8 cellular contexts compared by ENCODE assay signal in genomic region chr2:121649402-121649651, GRCh38. TPM values are rescaled to one million over a fixed set of nuclear protein-coding genes. Genes with fewer than 3 reads are reported as not detected.
DNase-seq lines count a peak whose midpoint lies in the region; ATAC-seq and TF ChIP-seq lines count a peak whose summit lies in the region.

Gene CLASP1, minus strand, starts transcription at chr2:121649462. Its CDS starts 43,567 bp downstream, at chr2:121605895.

- POLR2A ChIA-PET in activated CD4-positive, alpha-beta T cell treated with anti-CD3 and anti-CD28 coated beads, Interleukin-2, amount 10 ng/mL, durations not matched to agents 7 days and 5 days (lab: Charles Lee) = interaction anchor here (0.6 to 1.3 kb wide), 4 partner anchors 14 to 119 kb away, joined by 3 to 12 read pairs (median 7); partner anchors contain the start of gene RNU4ATAC

- H3K4me1 Mint-ChIP-seq in activated CD4-positive, alpha-beta T cell treated with anti-CD3 and anti-CD28 coated beads, Interleukin-2, amount 10 ng/mL, durations not matched to agents 7 days and 5 days = peaks cover 62% of the 10 kb centered on the region

- H3K27me3 Mint-ChIP-seq in activated CD4-positive, alpha-beta T cell treated with anti-CD3 and anti-CD28 coated beads, Interleukin-2, amount 10 ng/mL, durations not matched to agents 7 days and 5 days = no peaks in the 10 kb centered on the region

- H3K9me3 Mint-ChIP-seq in activated CD4-positive, alpha-beta T cell treated with anti-CD3 and anti-CD28 coated beads, Interleukin-2, amount 10 ng/mL, durations not matched to agents 7 days and 5 days = no peaks in the 10 kb centered on the region

- CTCF ChIA-PET in activated CD4-positive, alpha-beta T cell treated with anti-CD3 and anti-CD28 coated beads, Interleukin-2, amount 10 ng/mL, durations not matched to agents 7 days and 5 days (lab: Charles Lee) = interaction anchor here (0.6 to 1.4 kb wide), 9 partner anchors 9 to 294 kb away, joined by 3 to 4 read pairs (median 3); partner anchors contain the start of gene RNU4ATAC

- peak; percentile 95 for DNase-seq in AG09319 (ENCODE audit: extremely low read depth, low read depth)
- DNase-seq in NCI-H526 treated with DMSO at 0.1 percent for 48 hours (lab: John Stamatoyannopoulos, UW) = peak; percentile 92
- peak; percentile 98 for DNase-seq in activated CD4-positive, alpha-beta T cell treated with anti-CD3 and anti-CD28 coated beads, Interleukin-2, amount 10 ng/mL, durations not matched to agents 7 days and 5 days
- DNase-seq in dedifferentiated amniotic fluid mesenchymal stem cell (ENCODE audit: extremely low spot score) = peak; percentile 96
- DNase-seq in left kidney (ENCODE audit: low read depth, low spot score) = peak; percentile 99
- peak; percentile 89 to 90 for DNase-seq in stimulated activated CD4-positive, alpha-beta T cell treated with anti-CD3 and anti-CD28 coated beads, Interleukin-2, amount 100 ng/mL, for 48 hours

- peaks cover 32% of the 10 kb centered on the region for H3K36me3 Mint-ChIP-seq in activated CD4-positive, alpha-beta T cell treated with anti-CD3 and anti-CD28 coated beads, Interleukin-2, amount 10 ng/mL, durations not matched to agents 7 days and 5 days (ENCODE audit: low read depth)

- H3K27ac Mint-ChIP-seq in activated CD4-positive, alpha-beta T cell treated with anti-CD3 and anti-CD28 coated beads, Interleukin-2, amount 10 ng/mL, durations not matched to agents 7 days and 5 days = peak within 1 kb of the TSS; percentile 100

- peak within 1 kb of the TSS; percentile 95 for H3K4me3 Mint-ChIP-seq in activated CD4-positive, alpha-beta T cell treated with anti-CD3 and anti-CD28 coated beads, Interleukin-2, amount 10 ng/mL, durations not matched to agents 7 days and 5 days

- no peak for TF ChIP-seq CTCF in AG09319 (IDR thresholded peaks at IDR 0.05; ENCODE audit: low read depth, low read length)

- ATAC-seq in GM19043 (IDR thresholded peaks at IDR 0.05; ENCODE audit: low read depth, unreplicated experiment) = peak; percentile 86
- peak; percentile 93 for ATAC-seq in HG03354 (IDR thresholded peaks at IDR 0.05; ENCODE audit: poor library complexity, severe bottlenecking, unreplicated experiment)

RNA-seq across cellular contexts. Expression of gene CLASP1, which starts in this region (rescaled TPM):
- 10 to 100 TPM; 52.7 to 54.9 TPM for total RNA-seq in activated CD4-positive, alpha-beta T cell treated with anti-CD3 and anti-CD28 coated beads, Interleukin-2, amount 10 ng/mL, durations not matched to agents 7 days and 5 days

Comparison
In these comparisons a context has a peak if more than half of its experiments do, and no peak if none do; other contexts are left out.
1. Peak in every context shown above with its lines: DNase-seq and ATAC-seq.